8 cellular contexts compared by ENCODE assay signal in the genomic region with DNA sequence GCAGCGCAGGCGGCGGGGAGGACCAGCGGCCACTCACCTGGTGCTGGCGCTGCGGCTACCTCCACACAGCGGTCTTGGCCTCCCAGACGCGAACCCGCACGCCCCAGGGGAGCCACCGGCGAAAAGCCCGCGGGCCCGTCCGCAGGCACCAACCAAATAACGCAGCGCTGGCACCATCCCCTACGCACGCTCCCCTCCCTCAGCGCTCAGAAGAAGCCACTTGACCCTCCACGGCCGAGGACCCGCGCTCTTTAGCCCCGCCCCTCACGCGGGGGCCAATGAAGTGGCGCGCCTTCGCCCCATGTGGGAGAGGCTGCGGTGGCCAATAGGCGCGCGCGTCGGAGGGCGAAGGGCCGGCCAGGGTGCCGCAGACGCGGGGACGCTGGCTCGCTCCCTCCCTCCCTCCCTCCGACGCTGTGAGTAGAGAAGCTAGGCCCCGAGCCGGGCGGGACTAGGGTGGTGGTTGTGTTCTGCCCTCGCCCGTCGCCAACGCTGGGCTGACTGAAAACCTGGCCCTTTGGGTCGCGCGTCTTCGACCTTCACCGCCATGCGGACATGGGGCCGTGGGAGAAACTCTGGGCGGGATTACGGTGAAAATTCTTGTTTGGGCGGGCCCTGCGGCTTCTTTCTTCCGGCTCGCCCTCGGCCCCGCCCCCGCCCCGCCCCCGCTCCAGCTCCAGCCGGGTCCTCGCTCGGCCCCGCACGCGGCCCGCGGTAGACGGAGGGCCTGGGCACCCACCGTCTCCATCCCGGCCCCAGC. TPM values are rescaled to one million over a fixed set of nuclear protein-coding genes. Genes with fewer than 3 reads are reported as not detected.
A peak's percentile ranks its signal among the peaks of the same experiment; 100 is the strongest.
DNase-seq lines count a peak whose midpoint lies in the region; TF ChIP-seq lines count a peak whose summit lies in the region.

A gene with protein sequence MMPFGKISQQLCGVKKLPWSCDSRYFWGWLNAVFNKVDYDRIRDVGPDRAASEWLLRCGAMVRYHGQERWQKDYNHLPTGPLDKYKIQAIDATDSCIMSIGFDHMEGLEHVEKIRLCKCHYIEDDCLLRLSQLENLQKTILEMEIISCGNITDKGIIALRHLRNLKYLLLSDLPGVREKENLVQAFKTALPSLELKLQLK (plus strand): TSS at position 351 of the 760 bp plus-strand sequence. CDS start 9,164 bp downstream, outside the sequence.
Gene L2HGDH (minus strand): TSS at position 256 of the 760 bp plus-strand sequence. CDS start 79 bp downstream, at position 177.

- WGBS in mesendoderm (ENCODE audit: extremely low coverage, insufficient coverage, low lambda C conversion rate): no CpG with 5 or more reads among the region's 83 CpGs

- H3K9ac ChIP-seq in mesendoderm (ENCODE audit: low read length): peak within 1 kb of the TSS; percentile 92

- peak within 1 kb of the TSS; percentile 88 for H3K27ac ChIP-seq in effector memory CD4-positive, alpha-beta T cell (ENCODE audit: insufficient read depth, low read length, poor library complexity, severe bottlenecking)
- H3K27ac ChIP-seq in mesendoderm (ENCODE audit: low read depth, low read length): peak within 1 kb of the TSS; percentile 60

- no peaks in the 10 kb centered on the region for H3K79me2 ChIP-seq in mesendoderm (ENCODE audit: control insufficient read depth, insufficient read depth, low read length)

- H3K4me2 ChIP-seq in mesendoderm (ENCODE audit: low read length): peak within 1 kb of the TSS; percentile 98

- DNase-seq in COLO668 (lab: John Stamatoyannopoulos, UW; ENCODE audit: unreplicated experiment): peak; percentile 99
- peak; percentile 98 for DNase-seq in GM20000 (ENCODE audit: low spot score)
- peak; percentile 70 for DNase-seq in HS-5 (ENCODE audit: low read depth)
- DNase-seq in NOMO-1 (lab: John Stamatoyannopoulos, UW; ENCODE audit: unreplicated experiment in 2 of 2): peak; percentile 92 to 97
- DNase-seq in effector memory CD4-positive, alpha-beta T cell: peak; percentile 75 to 84 (median 84)
- peak; percentile 98 for DNase-seq in mesendoderm
- DNase-seq in stimulated activated CD8-positive, alpha-beta memory T cell treated with anti-CD3 and anti-CD28 coated beads, Interleukin-15, amount 100 ng/mL, for 1 hour (ENCODE audit: low read depth): peak; percentile 68

- peak within 1 kb of the TSS; percentile 97 for H3K56ac ChIP-seq in mesendoderm (ENCODE audit: low read length)

- no peak within 1 kb of the TSS for H3K4ac ChIP-seq in mesendoderm (ENCODE audit: low read depth, low read length)

- no peaks in the 10 kb centered on the region for H3K36me3 ChIP-seq in effector memory CD4-positive, alpha-beta T cell (ENCODE audit: control insufficient read depth, insufficient read depth, low read length)
- H3K36me3 ChIP-seq in mesendoderm (ENCODE audit: control insufficient read depth, insufficient read depth, low read length): no peaks in the 10 kb centered on the region

- no peak within 1 kb of the TSS for H4K8ac ChIP-seq in mesendoderm (ENCODE audit: low read depth, low read length)

- no peak within 1 kb of the TSS for H2BK15ac ChIP-seq in mesendoderm (replicated peaks; ENCODE audit: low read depth)

- H2BK5ac ChIP-seq in mesendoderm (ENCODE audit: low read length): no peak within 1 kb of the TSS

- H3K4me1 ChIP-seq in effector memory CD4-positive, alpha-beta T cell (ENCODE audit: control insufficient read depth, insufficient read depth, low read length, poor library complexity, severe bottlenecking): peaks cover 10% of the 10 kb centered on the region
- peaks cover 3% of the 10 kb centered on the region for H3K4me1 ChIP-seq in mesendoderm (ENCODE audit: control insufficient read depth, low read depth, low read length)

- H3K9me3 ChIP-seq in effector memory CD4-positive, alpha-beta T cell (ENCODE audit: control insufficient read depth, low read length): no peaks in the 10 kb centered on the region

- no peak within 1 kb of the TSS for H2AK5ac ChIP-seq in mesendoderm (ENCODE audit: low read length)

- TF ChIP-seq CTCF in GM20000 (IDR thresholded peaks at IDR 0.05; ENCODE audit: extremely low read depth, missing control alignments): no peak

- CTCF ChIA-PET in activated CD8-positive, alpha-beta memory T cell treated with anti-CD3 and anti-CD28 coated beads for 36 hours (lab: Charles Lee): interaction anchor here (0.6 to 2.8 kb wide), 3 partner anchors 9 to 224 kb away, joined by 3 to 12 read pairs (median 4); no protein-coding TSS in a partner anchor

- H3K27me3 ChIP-seq in effector memory CD4-positive, alpha-beta T cell (replicated peaks; ENCODE audit: control insufficient read depth, insufficient read depth, low read length, poor library complexity, severe bottlenecking): no peaks in the 10 kb centered on the region
- H3K27me3 ChIP-seq in mesendoderm (ENCODE audit: insufficient read depth, low read length, poor library complexity): no peaks in the 10 kb centered on the region

- no peaks in the 10 kb centered on the region for H3K79me1 ChIP-seq in mesendoderm (ENCODE audit: low read length)

- no peak within 1 kb of the TSS for H3K23ac ChIP-seq in mesendoderm (ENCODE audit: low read length)

- peak within 1 kb of the TSS; percentile 84 for H3K4me3 ChIP-seq in effector memory CD4-positive, alpha-beta T cell (ENCODE audit: insufficient read depth, low read depth, low read length, poor library complexity, severe bottlenecking)
- peak within 1 kb of the TSS; percentile 91 for H3K4me3 ChIP-seq in mesendoderm (ENCODE audit: low read length)

- no peak within 1 kb of the TSS for H4K5ac ChIP-seq in mesendoderm (ENCODE audit: low read length)

- H2BK120ac ChIP-seq in mesendoderm (ENCODE audit: low read depth, low read length): no peak within 1 kb of the TSS

- POLR2A ChIA-PET in activated CD8-positive, alpha-beta memory T cell treated with anti-CD3 and anti-CD28 coated beads for 36 hours (lab: Charles Lee): interaction anchor here (0.6 to 1.5 kb wide), 7 partner anchors 9 to 630 kb away, joined by 3 to 11 read pairs (median 4); partner anchors contain the start of gene MAP4K5

- H3K18ac ChIP-seq in mesendoderm (ENCODE audit: low read length): no peak within 1 kb of the TSS

RNA-seq across cellular contexts. Expression of the first gene that starts in this region (rescaled TPM):
- total RNA-seq in activated CD8-positive, alpha-beta memory T cell treated with anti-CD3 and anti-CD28 coated beads for 36 hours: 10 to 100 TPM; 13.9 to 16.8 TPM
- polyA plus RNA-seq in mesendoderm (2013, experiment 1 of 2): 8.8 TPM
- polyA plus RNA-seq in mesendoderm (2013, experiment 2 of 2): 8.4 TPM

RNA-seq across cellular contexts. Expression of gene L2HGDH, which starts in this region (rescaled TPM):
- 10 to 100 TPM; 20.9 to 21.0 TPM for total RNA-seq in activated CD8-positive, alpha-beta memory T cell treated with anti-CD3 and anti-CD28 coated beads for 36 hours
- 11.2 TPM for polyA plus RNA-seq in mesendoderm (2013, experiment 1 of 2)
- polyA plus RNA-seq in mesendoderm (2013, experiment 2 of 2): 11.8 TPM

Comparison
In these comparisons a context has a peak if more than half of its experiments do, and no peak if none do; other contexts are left out.
1. Peak in every context shown above with its lines: DNase-seq, H3K4me3 ChIP-seq and H3K27ac ChIP-seq.